ENCODE assay signal across 19 cellular contexts in genomic region chr10:63478564-63478963, GRCh38.
"Had no signal": no experiment of that assay in that cellular context is flagged by ENCODE, and none has a peak within 500 bp of the region (broad histone marks: within the 10 kb centered on the region; RNA-seq: fewer than 3 reads in every experiment).

No MANE protein-coding gene starts in this region.

- H3K36me3 ChIP-seq: ascending aorta, spleen, thoracic aorta, upper lobe of left lung had no signal

- ATAC-seq: stimulated activated naive B cell treated with anti-CD40 and anti-IgM and Interleukin-4, amounts not matched to agents 10 μg/mL and 1 μg/mL and 100 μg/mL, for 72 hours had no signal

- H3K9me3 ChIP-seq: ascending aorta, spleen, thoracic aorta, upper lobe of left lung had no signal

- H3K27ac Mint-ChIP-seq: activated naive CD4-positive, alpha-beta T cell treated with anti-CD3 and anti-CD28 coated beads, Interleukin-2, amount 50 U/mL, for 24 hours; nephron; stimulated activated naive B cell treated with anti-CD40 and anti-IgM and Interleukin-4, amounts not matched to agents 10 μg/mL and 1 μg/mL and 100 μg/mL, for 72 hours had no signal

- H3K4me3 Mint-ChIP-seq: activated naive CD4-positive, alpha-beta T cell treated with anti-CD3 and anti-CD28 coated beads, Interleukin-2, amount 50 U/mL, for 24 hours; nephron; stimulated activated naive B cell treated with anti-CD40 and anti-IgM and Interleukin-4, amounts not matched to agents 10 μg/mL and 1 μg/mL and 100 μg/mL, for 72 hours had no signal

- H3K27me3 ChIP-seq: ascending aorta, spleen, upper lobe of left lung had no signal

- DNase-seq: activated CD4-positive, alpha-beta T cell treated with anti-CD3 and anti-CD28 coated beads, Interleukin-2, amount 50 U/mL, for 4 hours; activated gamma-delta T cell; foreskin melanocyte; glutamatergic neuron; hypothalamus; midbrain; occipital lobe; posterior cingulate gyrus; spleen; stimulated activated naive B cell treated with anti-CD40 and anti-IgM and Interleukin-4, amounts not matched to agents 10 μg/mL and 1 μg/mL and 100 μg/mL, for 72 hours; upper lobe of left lung had no signal

- FAIRE-seq: endometrium, keratinocyte had no signal

- H3K27me3 Mint-ChIP-seq: activated naive CD4-positive, alpha-beta T cell treated with anti-CD3 and anti-CD28 coated beads, Interleukin-2, amount 50 U/mL, for 24 hours; stimulated activated naive B cell treated with anti-CD40 and anti-IgM and Interleukin-4, amounts not matched to agents 10 μg/mL and 1 μg/mL and 100 μg/mL, for 72 hours had no signal

- H3K9me3 Mint-ChIP-seq: activated naive CD4-positive, alpha-beta T cell treated with anti-CD3 and anti-CD28 coated beads, Interleukin-2, amount 50 U/mL, for 24 hours; stimulated activated naive B cell treated with anti-CD40 and anti-IgM and Interleukin-4, amounts not matched to agents 10 μg/mL and 1 μg/mL and 100 μg/mL, for 72 hours had no signal

- H3K27ac ChIP-seq: ascending aorta, coronary artery, spleen, thoracic aorta, upper lobe of left lung, VCaP had no signal

- H3K4me3 ChIP-seq: ascending aorta, coronary artery, spleen, thoracic aorta, upper lobe of left lung had no signal
